Comparison of ENCODE assay signal across 1 cellular context in genomic region chr20:63577317-63577894, GRCh38.
TF ChIP-seq lines count a peak whose summit lies in the region.

No MANE protein-coding gene starts in this region.

TF ChIP-seq in HepG2, 621 proteins besides CTCF, POLR2A, EP300 and RAD21 (continued from another document and continues in another):
- no peak for TF ChIP-seq ZBTB34 (CRISPR knock-in tag; IDR thresholded peaks at IDR 0.05)
- TF ChIP-seq ZNF451 (CRISPR knock-in tag; IDR thresholded peaks at IDR 0.05), result no peak
- no peak for TF ChIP-seq CSRNP2 (CRISPR knock-in tag; conservative IDR thresholded peaks at IDR 0.05; ENCODE audit: low read depth)
- no peak for TF ChIP-seq ATAD3A (CRISPR knock-in tag; IDR thresholded peaks at IDR 0.05)
- no peak for TF ChIP-seq NPAS2 (CRISPR knock-in tag; IDR thresholded peaks at IDR 0.05; ENCODE audit: borderline replicate concordance)
- TF ChIP-seq HMGA1 (CRISPR knock-in tag; conservative IDR thresholded peaks at IDR 0.05), result no peak
- TF ChIP-seq KLF13 (CRISPR knock-in tag; IDR thresholded peaks at IDR 0.05), result no peak
- TF ChIP-seq BRD4 (CRISPR knock-in tag; IDR thresholded peaks at IDR 0.05), result no peak; the same call in 1 of the 2 replicates
- no peak for TF ChIP-seq ARNTL (CRISPR knock-in tag; IDR thresholded peaks at IDR 0.05)
- peak; percentile 73; the same call in 1 of the 2 replicates for TF ChIP-seq KDM5B (CRISPR knock-in tag; IDR thresholded peaks at IDR 0.05; ENCODE audit: borderline replicate concordance)
- no peak for TF ChIP-seq RBM22 (optimal IDR thresholded peaks at IDR 0.05; ENCODE audit: low read length)
- TF ChIP-seq NFYC (CRISPR knock-in tag; IDR thresholded peaks at IDR 0.05), result no peak
- TF ChIP-seq ZNF337 (CRISPR knock-in tag; IDR thresholded peaks at IDR 0.05; ENCODE audit: borderline replicate concordance, low read depth), result no peak
- peak; percentile 99 for TF ChIP-seq MLX (CRISPR knock-in tag; IDR thresholded peaks at IDR 0.05)
- TF ChIP-seq ZNF740 (CRISPR knock-in tag; IDR thresholded peaks at IDR 0.05), result no peak
- TF ChIP-seq ZNF839 (CRISPR knock-in tag; IDR thresholded peaks at IDR 0.05; ENCODE audit: borderline replicate concordance), result no peak
- no peak for TF ChIP-seq MEIS1 (CRISPR knock-in tag; IDR thresholded peaks at IDR 0.05; ENCODE audit: borderline replicate concordance)
- TF ChIP-seq FOXO1 (CRISPR knock-in tag; IDR thresholded peaks at IDR 0.05), result no peak
- TF ChIP-seq HHEX (CRISPR knock-in tag; IDR thresholded peaks at IDR 0.05), result 0 out of 2 replicates have a peak, but pooled peaks have one; percentile 35
- no peak for TF ChIP-seq ZNF33A (CRISPR knock-in tag; IDR thresholded peaks at IDR 0.05; ENCODE audit: borderline replicate concordance)
- TF ChIP-seq FIP1L1 (IDR thresholded peaks at IDR 0.05; ENCODE audit: borderline replicate concordance, insufficient read depth, low read depth, low read length), result no peak
- no peak for TF ChIP-seq NRL (CRISPR knock-in tag; IDR thresholded peaks at IDR 0.05; ENCODE audit: borderline replicate concordance)
- no peak for TF ChIP-seq BCL6 (CRISPR knock-in tag; IDR thresholded peaks at IDR 0.05)
- TF ChIP-seq ZNF788 (CRISPR knock-in tag; IDR thresholded peaks at IDR 0.05; ENCODE audit: borderline replicate concordance), result 0 out of 2 replicates have a peak, but pooled peaks have one; percentile 40
- TF ChIP-seq TBX3 (IDR thresholded peaks at IDR 0.05; ENCODE audit: borderline replicate concordance), result no peak
- no peak for TF ChIP-seq ARNT (IDR thresholded peaks at IDR 0.05)
- no peak for TF ChIP-seq ZBTB39 (CRISPR knock-in tag; IDR thresholded peaks at IDR 0.05)
- no peak for TF ChIP-seq ZNF207 (IDR thresholded peaks at IDR 0.05; ENCODE audit: borderline replicate concordance)
- 0 out of 2 replicates have a peak, but pooled peaks have one; percentile 67 for TF ChIP-seq ZBTB43 (CRISPR knock-in tag; conservative IDR thresholded peaks at IDR 0.05)
- TF ChIP-seq TGIF2 (CRISPR knock-in tag; IDR thresholded peaks at IDR 0.05), result peak; percentile 61; the same call in 1 of the 2 replicates
- no peak for TF ChIP-seq SNAPC4 (CRISPR knock-in tag; IDR thresholded peaks at IDR 0.05)
- TF ChIP-seq ARNT2 (CRISPR knock-in tag; IDR thresholded peaks at IDR 0.05; ENCODE audit: low read depth), result no peak
- peak; percentile 44; the same call in 1 of the 2 replicates for TF ChIP-seq TFE3 (CRISPR knock-in tag; IDR thresholded peaks at IDR 0.05)
- no peak for TF ChIP-seq GLMP (CRISPR knock-in tag; IDR thresholded peaks at IDR 0.05; ENCODE audit: borderline replicate concordance)
- TF ChIP-seq ZNF235 (CRISPR knock-in tag; IDR thresholded peaks at IDR 0.05; ENCODE audit: borderline replicate concordance), result no peak
- TF ChIP-seq MNT (IDR thresholded peaks at IDR 0.05), result 0 out of 2 replicates have a peak, but pooled peaks have one; percentile 23
- TF ChIP-seq BCL3 (CRISPR knock-in tag; IDR thresholded peaks at IDR 0.05), result no peak
- 0 out of 2 replicates have a peak, but pooled peaks have one; percentile 47 for TF ChIP-seq ZNF430 (CRISPR knock-in tag; IDR thresholded peaks at IDR 0.05)
- peak; percentile 67 for TF ChIP-seq THAP11 (CRISPR knock-in tag; IDR thresholded peaks at IDR 0.05)
- no peak for TF ChIP-seq ZNF224 (CRISPR knock-in tag; IDR thresholded peaks at IDR 0.05)
- no peak for TF ChIP-seq ZBTB8A (CRISPR knock-in tag; IDR thresholded peaks at IDR 0.05; ENCODE audit: borderline replicate concordance, low read depth)
- TF ChIP-seq HNRNPK (IDR thresholded peaks at IDR 0.05; ENCODE audit: low read depth, low read length, poor library complexity, severe bottlenecking), result no peak
- TF ChIP-seq ZNF274 (CRISPR knock-in tag; IDR thresholded peaks at IDR 0.05), result no peak
- no peak for TF ChIP-seq KLF12 (CRISPR knock-in tag; IDR thresholded peaks at IDR 0.05; ENCODE audit: borderline replicate concordance)
- TF ChIP-seq ZNF101 (CRISPR knock-in tag; IDR thresholded peaks at IDR 0.05; ENCODE audit: borderline replicate concordance, low read depth), result no peak
